1 cellular context compared by ENCODE assay signal in genomic region chr11:93952082-93952780, GRCh38.
TF ChIP-seq lines count a peak whose summit lies in the region.

No MANE protein-coding gene starts in this region.

TF ChIP-seq in HepG2, 621 proteins besides CTCF, POLR2A, EP300 and RAD21 (continued from another document and continues in another):
- TF ChIP-seq DR1 (CRISPR knock-in tag; IDR thresholded peaks at IDR 0.05) = no peak
- no peak for TF ChIP-seq NBN (conservative IDR thresholded peaks at IDR 0.05)
- TF ChIP-seq MIXL1 (CRISPR knock-in tag; IDR thresholded peaks at IDR 0.05) = no peak
- TF ChIP-seq PITX1 (CRISPR knock-in tag; IDR thresholded peaks at IDR 0.05) = no peak
- peak; percentile 32; the same call in 1 of the 2 replicates for TF ChIP-seq SOX5 (CRISPR knock-in tag; IDR thresholded peaks at IDR 0.05; ENCODE audit: borderline replicate concordance)
- TF ChIP-seq ZNF160 (CRISPR knock-in tag; IDR thresholded peaks at IDR 0.05) = no peak
- TF ChIP-seq RFXANK (CRISPR knock-in tag; IDR thresholded peaks at IDR 0.05) = no peak
- 0 out of 2 replicates have a peak, but pooled peaks have one; percentile 34 for TF ChIP-seq ZNF572 (CRISPR knock-in tag; IDR thresholded peaks at IDR 0.05)
- peak; percentile 62; the same call in 1 of the 2 replicates for TF ChIP-seq KDM6A (CRISPR knock-in tag; IDR thresholded peaks at IDR 0.05; ENCODE audit: low read depth)
- no peak for TF ChIP-seq KLF6 (CRISPR knock-in tag; IDR thresholded peaks at IDR 0.05)
- no peak for TF ChIP-seq ZNF317 (CRISPR knock-in tag; IDR thresholded peaks at IDR 0.05)
- peak; percentile 33; the same call in 1 of the 2 replicates for TF ChIP-seq TBX2 (CRISPR knock-in tag; IDR thresholded peaks at IDR 0.05; ENCODE audit: borderline replicate concordance)
- no peak for TF ChIP-seq ZNF672 (CRISPR knock-in tag; IDR thresholded peaks at IDR 0.05)
- TF ChIP-seq ZNF556 (CRISPR knock-in tag; IDR thresholded peaks at IDR 0.05; ENCODE audit: borderline replicate concordance) = no peak
- TF ChIP-seq, protein P1, sequence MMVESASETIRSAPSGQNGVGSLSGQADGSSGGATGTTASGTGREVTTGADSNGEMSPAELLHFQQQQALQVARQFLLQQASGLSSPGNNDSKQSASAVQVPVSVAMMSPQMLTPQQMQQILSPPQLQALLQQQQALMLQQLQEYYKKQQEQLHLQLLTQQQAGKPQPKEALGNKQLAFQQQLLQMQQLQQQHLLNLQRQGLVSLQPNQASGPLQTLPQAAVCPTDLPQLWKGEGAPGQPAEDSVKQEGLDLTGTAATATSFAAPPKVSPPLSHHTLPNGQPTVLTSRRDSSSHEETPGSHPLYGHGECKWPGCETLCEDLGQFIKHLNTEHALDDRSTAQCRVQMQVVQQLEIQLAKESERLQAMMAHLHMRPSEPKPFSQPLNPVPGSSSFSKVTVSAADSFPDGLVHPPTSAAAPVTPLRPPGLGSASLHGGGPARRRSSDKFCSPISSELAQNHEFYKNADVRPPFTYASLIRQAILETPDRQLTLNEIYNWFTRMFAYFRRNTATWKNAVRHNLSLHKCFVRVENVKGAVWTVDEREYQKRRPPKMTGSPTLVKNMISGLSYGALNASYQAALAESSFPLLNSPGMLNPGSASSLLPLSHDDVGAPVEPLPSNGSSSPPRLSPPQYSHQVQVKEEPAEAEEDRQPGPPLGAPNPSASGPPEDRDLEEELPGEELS (CRISPR knock-in tag; IDR thresholded peaks at IDR 0.05) = 0 out of 2 replicates have a peak, but pooled peaks have one; percentile 24
- TF ChIP-seq RARA (CRISPR knock-in tag; IDR thresholded peaks at IDR 0.05) = peak; percentile 87
- TF ChIP-seq PHF8 (CRISPR knock-in tag; IDR thresholded peaks at IDR 0.05) = no peak
- no peak for TF ChIP-seq ZNF550 (CRISPR knock-in tag; IDR thresholded peaks at IDR 0.05; ENCODE audit: borderline replicate concordance)
- no peak for TF ChIP-seq ZNF331 (CRISPR knock-in tag; IDR thresholded peaks at IDR 0.05)
- TF ChIP-seq ZNF407 (CRISPR knock-in tag; IDR thresholded peaks at IDR 0.05; ENCODE audit: not compliant biosample characterization) = no peak
- TF ChIP-seq KMT2A (CRISPR knock-in tag; IDR thresholded peaks at IDR 0.05) = no peak
- no peak for TF ChIP-seq DPF2 (CRISPR knock-in tag; IDR thresholded peaks at IDR 0.05; ENCODE audit: borderline replicate concordance, low read depth)
- TF ChIP-seq ELK4 (CRISPR knock-in tag; IDR thresholded peaks at IDR 0.05; ENCODE audit: borderline replicate concordance) = no peak
- no peak for TF ChIP-seq BRD4 (CRISPR knock-in tag; IDR thresholded peaks at IDR 0.05)
- TF ChIP-seq ZNF709 (CRISPR knock-in tag; IDR thresholded peaks at IDR 0.05) = no peak
- peak; percentile 76 for TF ChIP-seq RXRB (CRISPR knock-in tag; IDR thresholded peaks at IDR 0.05; ENCODE audit: borderline replicate concordance)
- no peak; the same call in 1 of the 2 replicates for TF ChIP-seq MEF2D (CRISPR knock-in tag; IDR thresholded peaks at IDR 0.05)
- TF ChIP-seq ZNF430 (CRISPR knock-in tag; IDR thresholded peaks at IDR 0.05) = no peak
- TF ChIP-seq NR2F1 (CRISPR knock-in tag; IDR thresholded peaks at IDR 0.05) = peak; percentile 53 to 68; a peak in 2 of 4 replicates
- TF ChIP-seq SATB2 (CRISPR knock-in tag; IDR thresholded peaks at IDR 0.05) = no peak
- TF ChIP-seq ZNF724P (CRISPR knock-in tag; IDR thresholded peaks at IDR 0.05; ENCODE audit: borderline replicate concordance) = no peak
- TF ChIP-seq GFI1 (CRISPR knock-in tag; IDR thresholded peaks at IDR 0.05; ENCODE audit: borderline replicate concordance) = no peak
- TF ChIP-seq ZNF512B (CRISPR knock-in tag; IDR thresholded peaks at IDR 0.05; ENCODE audit: borderline replicate concordance) = no peak
- TF ChIP-seq, protein P2, sequence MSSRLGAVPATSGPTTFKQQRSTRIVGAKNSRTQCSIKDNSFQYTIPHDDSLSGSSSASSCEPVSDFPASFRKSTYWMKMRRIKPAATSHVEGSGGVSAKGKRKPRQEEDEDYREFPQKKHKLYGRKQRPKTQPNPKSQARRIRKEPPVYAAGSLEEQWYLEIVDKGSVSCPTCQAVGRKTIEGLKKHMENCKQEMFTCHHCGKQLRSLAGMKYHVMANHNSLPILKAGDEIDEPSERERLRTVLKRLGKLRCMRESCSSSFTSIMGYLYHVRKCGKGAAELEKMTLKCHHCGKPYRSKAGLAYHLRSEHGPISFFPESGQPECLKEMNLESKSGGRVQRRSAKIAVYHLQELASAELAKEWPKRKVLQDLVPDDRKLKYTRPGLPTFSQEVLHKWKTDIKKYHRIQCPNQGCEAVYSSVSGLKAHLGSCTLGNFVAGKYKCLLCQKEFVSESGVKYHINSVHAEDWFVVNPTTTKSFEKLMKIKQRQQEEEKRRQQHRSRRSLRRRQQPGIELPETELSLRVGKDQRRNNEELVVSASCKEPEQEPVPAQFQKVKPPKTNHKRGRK (CRISPR knock-in tag; IDR thresholded peaks at IDR 0.05) = no peak
- TF ChIP-seq ZC3H13 (CRISPR knock-in tag; IDR thresholded peaks at IDR 0.05) = no peak
- no peak for TF ChIP-seq LBX2 (CRISPR knock-in tag; IDR thresholded peaks at IDR 0.05; ENCODE audit: borderline replicate concordance)
- peak; percentile 45; the same call in 1 of the 2 replicates for TF ChIP-seq ZNF670 (CRISPR knock-in tag; IDR thresholded peaks at IDR 0.05; ENCODE audit: borderline replicate concordance)
- peak; percentile 54; the same call in 1 of the 2 replicates for TF ChIP-seq ARID5B (CRISPR knock-in tag; IDR thresholded peaks at IDR 0.05)
- no peak for TF ChIP-seq SMYD3 (CRISPR knock-in tag; IDR thresholded peaks at IDR 0.05)
- TF ChIP-seq TBL1XR1 (IDR thresholded peaks at IDR 0.05; ENCODE audit: borderline replicate concordance, low read length, partially characterized antibody) = peak; percentile 68
- no peak for TF ChIP-seq HNRNPUL1 (IDR thresholded peaks at IDR 0.05; ENCODE audit: low read depth, low read length)
- TF ChIP-seq, protein P3, sequence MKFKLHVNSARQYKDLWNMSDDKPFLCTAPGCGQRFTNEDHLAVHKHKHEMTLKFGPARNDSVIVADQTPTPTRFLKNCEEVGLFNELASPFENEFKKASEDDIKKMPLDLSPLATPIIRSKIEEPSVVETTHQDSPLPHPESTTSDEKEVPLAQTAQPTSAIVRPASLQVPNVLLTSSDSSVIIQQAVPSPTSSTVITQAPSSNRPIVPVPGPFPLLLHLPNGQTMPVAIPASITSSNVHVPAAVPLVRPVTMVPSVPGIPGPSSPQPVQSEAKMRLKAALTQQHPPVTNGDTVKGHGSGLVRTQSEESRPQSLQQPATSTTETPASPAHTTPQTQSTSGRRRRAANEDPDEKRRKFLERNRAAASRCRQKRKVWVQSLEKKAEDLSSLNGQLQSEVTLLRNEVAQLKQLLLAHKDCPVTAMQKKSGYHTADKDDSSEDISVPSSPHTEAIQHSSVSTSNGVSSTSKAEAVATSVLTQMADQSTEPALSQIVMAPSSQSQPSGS (CRISPR knock-in tag; IDR thresholded peaks at IDR 0.05) = no peak
- no peak for TF ChIP-seq SCMH1 (CRISPR knock-in tag; IDR thresholded peaks at IDR 0.05; ENCODE audit: borderline replicate concordance)
